1 cellular context compared by ENCODE assay signal in the genomic region with DNA sequence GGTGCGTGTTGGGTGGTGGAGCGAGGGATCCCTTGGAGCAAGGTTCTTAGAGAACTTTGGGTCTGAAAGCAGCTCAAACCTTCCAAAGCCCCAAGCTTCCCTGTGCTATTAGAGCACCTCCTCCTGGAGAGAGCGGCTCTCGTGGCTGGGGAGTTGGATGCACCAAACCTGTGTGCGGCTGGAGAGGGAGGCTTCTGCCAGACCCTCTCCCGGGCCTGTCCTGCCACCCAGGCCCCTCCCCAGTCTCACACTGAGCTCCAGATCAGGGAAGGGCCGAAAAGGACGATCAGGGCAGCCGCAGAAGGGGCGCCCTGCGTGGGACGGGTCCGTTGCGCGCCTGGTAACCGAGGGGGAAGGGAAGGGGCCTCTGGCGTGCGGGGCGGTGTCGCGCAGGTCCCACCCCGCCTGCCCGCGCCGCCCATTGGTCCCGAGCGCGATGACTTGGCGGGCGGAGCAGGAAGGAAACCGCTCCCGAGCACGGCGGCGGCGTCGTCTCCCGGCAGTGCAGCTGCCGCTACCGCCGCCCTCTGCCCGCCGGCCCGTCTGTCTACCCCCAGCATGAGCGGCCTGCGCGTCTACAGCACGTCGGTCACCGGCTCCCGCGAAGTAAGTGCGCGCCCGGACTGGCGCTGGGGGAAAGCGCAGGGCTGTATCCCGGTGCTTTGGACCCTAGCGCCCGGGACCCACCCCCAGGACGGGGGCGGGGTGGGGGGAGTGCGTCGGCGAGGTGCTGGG.
A peak's percentile ranks its signal among the peaks of the same experiment; 100 is the strongest.
TF ChIP-seq lines count a peak whose summit lies in the region.

A gene (plus strand): TSS at position 489 of the 735 bp plus-strand sequence. CDS start 70 bp downstream, at position 559.

TF ChIP-seq in WTC11, 78 proteins besides CTCF, POLR2A, EP300 and RAD21 (continued from another document):
- TF ChIP-seq ESRRA (CRISPR knock-in tag; IDR thresholded peaks at IDR 0.05; ENCODE audit: borderline replicate concordance) (peak; percentile 37; the same call in 1 of the 2 replicates), IRF2 (CRISPR knock-in tag; IDR thresholded peaks at IDR 0.05; ENCODE audit: borderline replicate concordance, low read depth) (no peak), ZNF671 (CRISPR knock-in tag; IDR thresholded peaks at IDR 0.05) (peak; percentile 59; the same call in 1 of the 2 replicates), TP53 (CRISPR knock-in tag; IDR thresholded peaks at IDR 0.05) (no peak), TEAD1 (CRISPR knock-in tag; IDR thresholded peaks at IDR 0.05) (no peak; the same call in 1 of the 2 replicates), ZNF121 (CRISPR knock-in tag; IDR thresholded peaks at IDR 0.05) (no peak), SMAD3 (CRISPR knock-in tag; IDR thresholded peaks at IDR 0.05; ENCODE audit: borderline replicate concordance) (no peak), RELA (CRISPR knock-in tag; IDR thresholded peaks at IDR 0.05; ENCODE audit: borderline replicate concordance) (peak; percentile 56; the same call in 1 of the 2 replicates), ZNF416 (CRISPR knock-in tag; IDR thresholded peaks at IDR 0.05) (0 out of 2 replicates have a peak, but pooled peaks have one; percentile 1), SP1 (CRISPR knock-in tag; conservative IDR thresholded peaks at IDR 0.05) (peak; percentile 63), CREM (CRISPR knock-in tag; IDR thresholded peaks at IDR 0.05) (peak; percentile 81), KAT7 (CRISPR knock-in tag; IDR thresholded peaks at IDR 0.05; ENCODE audit: borderline replicate concordance) (peak; percentile 72; the same call in 1 of the 2 replicates)
- TF ChIP-seq, protein P1, sequence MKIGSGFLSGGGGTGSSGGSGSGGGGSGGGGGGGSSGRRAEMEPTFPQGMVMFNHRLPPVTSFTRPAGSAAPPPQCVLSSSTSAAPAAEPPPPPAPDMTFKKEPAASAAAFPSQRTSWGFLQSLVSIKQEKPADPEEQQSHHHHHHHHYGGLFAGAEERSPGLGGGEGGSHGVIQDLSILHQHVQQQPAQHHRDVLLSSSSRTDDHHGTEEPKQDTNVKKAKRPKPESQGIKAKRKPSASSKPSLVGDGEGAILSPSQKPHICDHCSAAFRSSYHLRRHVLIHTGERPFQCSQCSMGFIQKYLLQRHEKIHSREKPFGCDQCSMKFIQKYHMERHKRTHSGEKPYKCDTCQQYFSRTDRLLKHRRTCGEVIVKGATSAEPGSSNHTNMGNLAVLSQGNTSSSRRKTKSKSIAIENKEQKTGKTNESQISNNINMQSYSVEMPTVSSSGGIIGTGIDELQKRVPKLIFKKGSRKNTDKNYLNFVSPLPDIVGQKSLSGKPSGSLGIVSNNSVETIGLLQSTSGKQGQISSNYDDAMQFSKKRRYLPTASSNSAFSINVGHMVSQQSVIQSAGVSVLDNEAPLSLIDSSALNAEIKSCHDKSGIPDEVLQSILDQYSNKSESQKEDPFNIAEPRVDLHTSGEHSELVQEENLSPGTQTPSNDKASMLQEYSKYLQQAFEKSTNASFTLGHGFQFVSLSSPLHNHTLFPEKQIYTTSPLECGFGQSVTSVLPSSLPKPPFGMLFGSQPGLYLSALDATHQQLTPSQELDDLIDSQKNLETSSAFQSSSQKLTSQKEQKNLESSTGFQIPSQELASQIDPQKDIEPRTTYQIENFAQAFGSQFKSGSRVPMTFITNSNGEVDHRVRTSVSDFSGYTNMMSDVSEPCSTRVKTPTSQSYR (CRISPR knock-in tag; IDR thresholded peaks at IDR 0.05), result peak; percentile 13; the same call in 1 of the 2 replicates
- TF ChIP-seq, protein P2, sequence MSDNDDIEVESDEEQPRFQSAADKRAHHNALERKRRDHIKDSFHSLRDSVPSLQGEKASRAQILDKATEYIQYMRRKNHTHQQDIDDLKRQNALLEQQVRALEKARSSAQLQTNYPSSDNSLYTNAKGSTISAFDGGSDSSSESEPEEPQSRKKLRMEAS (CRISPR knock-in tag; IDR thresholded peaks at IDR 0.05), result peak; percentile 79
- TF ChIP-seq, protein P3, sequence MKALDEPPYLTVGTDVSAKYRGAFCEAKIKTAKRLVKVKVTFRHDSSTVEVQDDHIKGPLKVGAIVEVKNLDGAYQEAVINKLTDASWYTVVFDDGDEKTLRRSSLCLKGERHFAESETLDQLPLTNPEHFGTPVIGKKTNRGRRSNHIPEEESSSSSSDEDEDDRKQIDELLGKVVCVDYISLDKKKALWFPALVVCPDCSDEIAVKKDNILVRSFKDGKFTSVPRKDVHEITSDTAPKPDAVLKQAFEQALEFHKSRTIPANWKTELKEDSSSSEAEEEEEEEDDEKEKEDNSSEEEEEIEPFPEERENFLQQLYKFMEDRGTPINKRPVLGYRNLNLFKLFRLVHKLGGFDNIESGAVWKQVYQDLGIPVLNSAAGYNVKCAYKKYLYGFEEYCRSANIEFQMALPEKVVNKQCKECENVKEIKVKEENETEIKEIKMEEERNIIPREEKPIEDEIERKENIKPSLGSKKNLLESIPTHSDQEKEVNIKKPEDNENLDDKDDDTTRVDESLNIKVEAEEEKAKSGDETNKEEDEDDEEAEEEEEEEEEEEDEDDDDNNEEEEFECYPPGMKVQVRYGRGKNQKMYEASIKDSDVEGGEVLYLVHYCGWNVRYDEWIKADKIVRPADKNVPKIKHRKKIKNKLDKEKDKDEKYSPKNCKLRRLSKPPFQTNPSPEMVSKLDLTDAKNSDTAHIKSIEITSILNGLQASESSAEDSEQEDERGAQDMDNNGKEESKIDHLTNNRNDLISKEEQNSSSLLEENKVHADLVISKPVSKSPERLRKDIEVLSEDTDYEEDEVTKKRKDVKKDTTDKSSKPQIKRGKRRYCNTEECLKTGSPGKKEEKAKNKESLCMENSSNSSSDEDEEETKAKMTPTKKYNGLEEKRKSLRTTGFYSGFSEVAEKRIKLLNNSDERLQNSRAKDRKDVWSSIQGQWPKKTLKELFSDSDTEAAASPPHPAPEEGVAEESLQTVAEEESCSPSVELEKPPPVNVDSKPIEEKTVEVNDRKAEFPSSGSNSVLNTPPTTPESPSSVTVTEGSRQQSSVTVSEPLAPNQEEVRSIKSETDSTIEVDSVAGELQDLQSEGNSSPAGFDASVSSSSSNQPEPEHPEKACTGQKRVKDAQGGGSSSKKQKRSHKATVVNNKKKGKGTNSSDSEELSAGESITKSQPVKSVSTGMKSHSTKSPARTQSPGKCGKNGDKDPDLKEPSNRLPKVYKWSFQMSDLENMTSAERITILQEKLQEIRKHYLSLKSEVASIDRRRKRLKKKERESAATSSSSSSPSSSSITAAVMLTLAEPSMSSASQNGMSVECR (CRISPR knock-in tag; IDR thresholded peaks at IDR 0.05; ENCODE audit: borderline replicate concordance), result no peak; the same call in 1 of the 2 replicates
- TF ChIP-seq, protein P4, sequence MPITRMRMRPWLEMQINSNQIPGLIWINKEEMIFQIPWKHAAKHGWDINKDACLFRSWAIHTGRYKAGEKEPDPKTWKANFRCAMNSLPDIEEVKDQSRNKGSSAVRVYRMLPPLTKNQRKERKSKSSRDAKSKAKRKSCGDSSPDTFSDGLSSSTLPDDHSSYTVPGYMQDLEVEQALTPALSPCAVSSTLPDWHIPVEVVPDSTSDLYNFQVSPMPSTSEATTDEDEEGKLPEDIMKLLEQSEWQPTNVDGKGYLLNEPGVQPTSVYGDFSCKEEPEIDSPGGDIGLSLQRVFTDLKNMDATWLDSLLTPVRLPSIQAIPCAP (CRISPR knock-in tag; IDR thresholded peaks at IDR 0.05), result peak; percentile 83; the same call in 1 of the 2 replicates
- TF ChIP-seq, protein P5, sequence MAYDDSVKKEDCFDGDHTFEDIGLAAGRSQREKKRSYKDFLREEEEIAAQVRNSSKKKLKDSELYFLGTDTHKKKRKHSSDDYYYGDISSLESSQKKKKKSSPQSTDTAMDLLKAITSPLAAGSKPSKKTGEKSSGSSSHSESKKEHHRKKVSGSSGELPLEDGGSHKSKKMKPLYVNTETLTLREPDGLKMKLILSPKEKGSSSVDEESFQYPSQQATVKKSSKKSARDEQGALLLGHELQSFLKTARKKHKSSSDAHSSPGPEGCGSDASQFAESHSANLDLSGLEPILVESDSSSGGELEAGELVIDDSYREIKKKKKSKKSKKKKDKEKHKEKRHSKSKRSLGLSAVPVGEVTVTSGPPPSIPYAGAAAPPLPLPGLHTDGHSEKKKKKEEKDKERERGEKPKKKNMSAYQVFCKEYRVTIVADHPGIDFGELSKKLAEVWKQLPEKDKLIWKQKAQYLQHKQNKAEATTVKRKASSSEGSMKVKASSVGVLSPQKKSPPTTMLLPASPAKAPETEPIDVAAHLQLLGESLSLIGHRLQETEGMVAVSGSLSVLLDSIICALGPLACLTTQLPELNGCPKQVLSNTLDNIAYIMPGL (CRISPR knock-in tag; IDR thresholded peaks at IDR 0.05), result peak; percentile 73
